ENCODE assay signal across 8 cellular contexts in the genomic region with DNA sequence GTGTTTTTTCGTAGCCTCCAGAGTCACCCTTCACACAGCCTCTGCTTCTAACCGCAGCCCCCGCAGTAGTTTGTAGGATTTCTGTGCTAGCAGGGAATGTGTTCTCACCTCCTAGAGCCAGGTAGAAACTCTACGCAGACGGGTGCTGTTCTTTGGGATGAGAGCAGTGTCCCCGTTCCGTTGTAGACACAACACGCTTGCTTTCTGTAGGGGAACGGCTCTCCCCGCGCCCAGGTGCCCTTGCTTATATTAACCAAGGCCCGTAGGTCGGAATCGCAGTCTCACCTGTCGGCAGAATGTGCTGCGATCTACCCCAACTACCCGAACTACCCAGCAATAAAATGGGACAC.
DNase-seq lines count a peak whose midpoint lies in the region; ATAC-seq and TF ChIP-seq lines count a peak whose summit lies in the region.

No MANE protein-coding gene starts in this region.

- H3K79me2 ChIP-seq in DND-41 (ENCODE audit: insufficient read depth, low read length): no peaks in the 10 kb centered on the region

- no peaks in the 10 kb centered on the region for H3K36me3 Mint-ChIP-seq in chondrocyte (ENCODE audit: low read depth)
- H3K36me3 Mint-ChIP-seq in naive thymus-derived CD8-positive, alpha-beta T cell: no peaks in the 10 kb centered on the region

- POLR2A ChIA-PET in naive thymus-derived CD8-positive, alpha-beta T cell (lab: Charles Lee): interaction anchor here (0.9 to 1.4 kb wide), 2 partner anchors 71 to 82 kb away, joined by 3 to 13 read pairs; no protein-coding TSS in a partner anchor

- H2AFZ ChIP-seq in DND-41 (ENCODE audit: low read depth, low read length): no peak overlapping the region

- H3K27me3 Mint-ChIP-seq in chondrocyte (ENCODE audit: low read depth): peaks cover 11% of the 10 kb centered on the region
- peaks cover 0 to 2% (median 0%) of the 10 kb centered on the region in 5 donors for H3K27me3 Mint-ChIP-seq in naive thymus-derived CD8-positive, alpha-beta T cell

- peaks cover 12% of the 10 kb centered on the region for H3K4me1 Mint-ChIP-seq in chondrocyte (ENCODE audit: low read depth)
- peaks cover 13 to 18% (median 15%) of the 10 kb centered on the region in 4 donors for H3K4me1 Mint-ChIP-seq in naive thymus-derived CD8-positive, alpha-beta T cell

- no peaks in the 10 kb centered on the region for H3K36me3 ChIP-seq in DND-41 (ENCODE audit: insufficient read depth, low read length)

- DNase-seq in DND-41 (no peak), chondrocyte (ENCODE audit: low spot score) (no peak), OCI-M1 (lab: John Stamatoyannopoulos, UW) (no peak), HT-29 (ENCODE audit: low spot score) (no peak), C1 segment of cervical spinal cord (lab: John Stamatoyannopoulos, UW) (no peak)
- DNase-seq in Jurkat, Clone E6-1 (ENCODE audit: low read depth, low spot score): no peak
- peak in 1 of 10 donors; percentile 27 for DNase-seq in naive thymus-derived CD8-positive, alpha-beta T cell

- H3K27ac ChIP-seq in DND-41 (ENCODE audit: low read length): no peak overlapping the region

- H3K9me3 ChIP-seq in DND-41 (ENCODE audit: insufficient read depth, low read length, severe bottlenecking): no peaks in the 10 kb centered on the region

- no peaks in the 10 kb centered on the region for H3K4me1 ChIP-seq in DND-41 (ENCODE audit: insufficient read depth, low read length)

- H4K20me1 ChIP-seq in DND-41 (ENCODE audit: insufficient read depth, low read length): no peaks in the 10 kb centered on the region

- ATAC-seq in DND-41 (ENCODE audit: insufficient read depth, low read depth) (no peak), HG03571 (IDR thresholded peaks at IDR 0.05; ENCODE audit: unreplicated experiment) (no peak)
- peak; percentile 19 to 42 for ATAC-seq in naive thymus-derived CD8-positive, alpha-beta T cell

- peak overlapping the region; percentile 43; the same call in 1 of the 2 replicates for H3K4me2 ChIP-seq in DND-41 (ENCODE audit: insufficient read depth, low read length)

- H3K4me3 Mint-ChIP-seq in chondrocyte (ENCODE audit: unreplicated experiment): peak overlapping the region; percentile 85
- peak overlapping the region; percentile 85 to 97 (median 95) for H3K4me3 Mint-ChIP-seq in naive thymus-derived CD8-positive, alpha-beta T cell

- no peaks in the 10 kb centered on the region for H3K9me3 Mint-ChIP-seq in chondrocyte (ENCODE audit: low read depth)
- H3K9me3 Mint-ChIP-seq in naive thymus-derived CD8-positive, alpha-beta T cell: no peaks in the 10 kb centered on the region

- TF ChIP-seq CTCF in DND-41 (IDR thresholded peaks at IDR 0.05; ENCODE audit: borderline replicate concordance, extremely low read depth, low read length, poor library complexity, severe bottlenecking): no peak
- no peak for TF ChIP-seq CTCF in chondrocyte (IDR thresholded peaks at IDR 0.05)

- H3K4me3 ChIP-seq in DND-41 (ENCODE audit: low read depth in 1 of 2, low read length in 2 of 2): peak overlapping the region in 1 of 2 experiments; percentile 33; a peak in 1 of 4 replicates
- peak overlapping the region; percentile 17 for H3K4me3 ChIP-seq in Jurkat, Clone E6-1 (ENCODE audit: low read length)

- H3K9ac ChIP-seq in DND-41 (ENCODE audit: low read depth, low read length): no peak overlapping the region

- H3K27me3 ChIP-seq in DND-41 (ENCODE audit: insufficient read depth, low read length, poor library complexity): peaks cover 20% of the 10 kb centered on the region

- no peak overlapping the region for H3K27ac Mint-ChIP-seq in chondrocyte (ENCODE audit: unreplicated experiment)
- peak overlapping the region; percentile 91 to 99 (median 97) for H3K27ac Mint-ChIP-seq in naive thymus-derived CD8-positive, alpha-beta T cell

Comparison
In these comparisons a context has a peak if more than half of its experiments do, and no peak if none do; other contexts are left out.
1. ATAC-seq: peak in naive thymus-derived CD8-positive, alpha-beta T cell (2 of 2); none in DND-41 (single experiment) and HG03571 (single experiment).